Comparison of ENCODE assay signal across 10 cellular contexts in genomic region chr15:78265137-78265460, GRCh38. TPM values are rescaled to one million over a fixed set of nuclear protein-coding genes. Genes with fewer than 3 reads are reported as not detected.
DNase-seq lines count a peak whose midpoint lies in the region; ATAC-seq and TF ChIP-seq lines count a peak whose summit lies in the region.
"Had no signal": no experiment of that assay in that cellular context is flagged by ENCODE, and none has a peak within 500 bp of the region (broad histone marks: within the 10 kb centered on the region; RNA-seq: fewer than 3 reads in every experiment).

No MANE protein-coding gene starts in this region.

- no peak for TF ChIP-seq POLR2A in tibial nerve (IDR thresholded peaks at IDR 0.05)

- no peak for ATAC-seq in lower lobe of right lung

- no peaks in the 10 kb centered on the region for H3K9me3 Mint-ChIP-seq in activated T-cell treated with anti-CD3 and anti-CD28 coated beads, Interleukin-2, amount 50 U/mL, for 24 hours

- peaks cover 43% of the 10 kb centered on the region for H3K4me1 Mint-ChIP-seq in activated T-cell treated with anti-CD3 and anti-CD28 coated beads, Interleukin-2, amount 50 U/mL, for 24 hours (ENCODE audit: low read depth)

- H3K9me3 ChIP-seq in lower lobe of right lung = no peaks in the 10 kb centered on the region
- H3K9me3 ChIP-seq in tibial nerve = no peaks in the 10 kb centered on the region
- H3K9me3 ChIP-seq: BLaER1 had no signal

- TF ChIP-seq CTCF in lower lobe of right lung (IDR thresholded peaks at IDR 0.05) = no peak
- TF ChIP-seq CTCF in tibial nerve (IDR thresholded peaks at IDR 0.05) = no peak

- 45 to 57% methylated on average over 12 of the region's 12 CpGs for WGBS in tibial nerve, 2 donors

- H3K4me1 ChIP-seq in lower lobe of right lung (peaks cover 18% of the 10 kb centered on the region), tibial nerve (peaks cover 0 to 30% (median 12%) of the 10 kb centered on the region in 4 donors)
- H3K4me1 ChIP-seq: BLaER1 had no signal

- H3K27me3 ChIP-seq in lower lobe of right lung (ENCODE audit: low read depth) (no peaks in the 10 kb centered on the region), tibial nerve (no peaks in the 10 kb centered on the region)

- H3K36me3 ChIP-seq in lower lobe of right lung = no peaks in the 10 kb centered on the region
- no peaks in the 10 kb centered on the region for H3K36me3 ChIP-seq in tibial nerve
- H3K36me3 ChIP-seq: BLaER1 had no signal

- peaks cover 35% of the 10 kb centered on the region for H3K36me3 Mint-ChIP-seq in activated T-cell treated with anti-CD3 and anti-CD28 coated beads, Interleukin-2, amount 50 U/mL, for 24 hours (ENCODE audit: low read depth)

- no peak for TF ChIP-seq EP300 in tibial nerve (IDR thresholded peaks at IDR 0.05)

- H3K27ac ChIP-seq in caudate nucleus (ENCODE audit: low read depth, low read length) = peak overlapping the region; percentile 77
- H3K27ac ChIP-seq in lower lobe of right lung = peak overlapping the region; percentile 68
- peak overlapping the region; percentile 4 to 84 (median 70) for H3K27ac ChIP-seq in tibial nerve
- H3K27ac ChIP-seq: BLaER1 had no signal

- intact Hi-C loops in lower lobe of right lung (cut with DNase I) = no loop called here

- peak overlapping the region; percentile 84 for H3K4me3 Mint-ChIP-seq in activated T-cell treated with anti-CD3 and anti-CD28 coated beads, Interleukin-2, amount 50 U/mL, for 24 hours

- H3K27ac Mint-ChIP-seq in activated T-cell treated with anti-CD3 and anti-CD28 coated beads, Interleukin-2, amount 50 U/mL, for 24 hours = peak overlapping the region; percentile 92

- no peak for DNase-seq in activated T-cell treated with anti-CD3 and anti-CD28 coated beads, Interleukin-2, amount 50 U/mL, for 24 hours
- no peak for DNase-seq in activated T-cell treated with anti-CD3 and anti-CD28 coated beads, Interleukin-2, amount 50 U/mL, for 1 hour
- DNase-seq in caudate nucleus (lab: John Stamatoyannopoulos, UW) = peak in 2 of 61 donors; percentile 37 to 49
- DNase-seq in lower lobe of right lung = no peak
- DNase-seq in tibial nerve (ENCODE audit: low spot score in 2 of 2) = no peak
- no peak for DNase-seq in NCI-H1694 treated with DMSO at 0.1 percent for 48 hours (lab: John Stamatoyannopoulos, UW)
- DNase-seq in SKM-1 (lab: John Stamatoyannopoulos, UW; ENCODE audit: unreplicated experiment) = no peak
- no peak for DNase-seq in NCI-H524 treated with DMSO at 0.1 percent for 48 hours (lab: John Stamatoyannopoulos, UW)

- H3K4me3 ChIP-seq in lower lobe of right lung = peak overlapping the region; percentile 74
- peak overlapping the region; percentile 44 to 78 (median 72) for H3K4me3 ChIP-seq in tibial nerve
- H3K4me3 ChIP-seq: BLaER1 had no signal

- H3K27me3 Mint-ChIP-seq in activated T-cell treated with anti-CD3 and anti-CD28 coated beads, Interleukin-2, amount 50 U/mL, for 24 hours = no peaks in the 10 kb centered on the region

RNA-seq across cellular contexts. Expression of gene DNAJA4, which starts 0.7 kb away (rescaled TPM):
- total RNA-seq in lower lobe of right lung = 34.4 TPM
- total RNA-seq in tibial nerve = 10 to 100 TPM; 14.2 to 16.9 (median 16.4) TPM

RNA-seq across cellular contexts. Expression of gene ACSBG1, which starts 30.7 kb away (rescaled TPM):
- total RNA-seq in lower lobe of right lung = 1.8 TPM
- total RNA-seq in tibial nerve = under 1 TPM in 2 of 4 donors, not detected in 2; under 0.01 to 0.21 TPM
- total RNA-seq: M059J had no signal

RNA-seq across cellular contexts. Expression of gene SKIC8, which starts 34.3 kb away (rescaled TPM):
- total RNA-seq in lower lobe of right lung (44.4 TPM), tibial nerve (10 to 100 TPM; 50.3 to 75.1 (median 55.5) TPM)
